In genomic region chr20:16229813-16230212, GRCh38 we compare ENCODE assay signal across 36 cellular contexts.
"Had no signal": no experiment of that assay in that cellular context is flagged by ENCODE, and none has a peak within 500 bp of the region (broad histone marks: within the 10 kb centered on the region; RNA-seq: fewer than 3 reads in every experiment).

No MANE protein-coding gene starts in this region.

- H3K36me3 ChIP-seq: adrenal gland, brain microvascular endothelial cell, breast epithelium, cardiac muscle cell, WERI-Rb-1 had no signal

- H3K4me1 ChIP-seq: adrenal gland, body of pancreas, breast epithelium had no signal

- H3K9me3 ChIP-seq: adrenal gland, body of pancreas, breast epithelium had no signal

- H3K27ac ChIP-seq: adrenal gland, body of pancreas, brain microvascular endothelial cell, breast epithelium, cardiac muscle cell, WERI-Rb-1 had no signal

- ATAC-seq: activated CD4-positive, alpha-beta T cell treated with anti-CD3 and anti-CD28 coated beads for 36 hours; activated CD4-positive, CD25-positive, alpha-beta regulatory T cell treated with anti-CD3 and anti-CD28 coated beads, Interleukin-2, amount 50 U/mL, for 24 hours; activated CD8-positive, alpha-beta memory T cell treated with anti-CD3 and anti-CD28 coated beads, Interleukin-2, amount 10 ng/mL, durations not matched to agents 7 days and 5 days; activated CD8-positive, alpha-beta T cell treated with anti-CD3 and anti-CD28 coated beads, Interleukin-2, amount 10 ng/mL, durations not matched to agents 7 days and 5 days; activated naive CD4-positive, alpha-beta T cell treated with anti-CD3 and anti-CD28 coated beads, Interleukin-2, amount 50 U/mL, for 72 hours; body of pancreas; WTC11 had no signal

- FAIRE-seq: astrocyte, TTC549 had no signal

- H3K4me3 ChIP-seq: adrenal gland, body of pancreas, breast epithelium, cardiac muscle cell had no signal

- H3K27me3 ChIP-seq: adrenal gland, body of pancreas, brain microvascular endothelial cell, breast epithelium, cardiac muscle cell had no signal

- DNase-seq: activated CD4-positive, alpha-beta memory T cell treated with anti-CD3 and anti-CD28 coated beads, Interleukin-2, amount 10 ng/mL, durations not matched to agents 7 days and 5 days; activated CD4-positive, alpha-beta T cell treated with anti-CD3 and anti-CD28 coated beads for 1 hour; activated CD4-positive, alpha-beta T cell treated with anti-CD3 and anti-CD28 coated beads for 36 hours; activated CD4-positive, alpha-beta T cell treated with anti-CD3 and anti-CD28 coated beads for 48 hours; activated CD4-positive, alpha-beta T cell treated with anti-CD3 and anti-CD28 coated beads, Interleukin-2, amount 10 ng/mL, durations not matched to agents 7 days and 5 days; activated CD4-positive, alpha-beta T cell treated with anti-CD3 and anti-CD28 coated beads, Interleukin-2, amount 50 U/mL, for 48 hours; activated CD4-positive, CD25-positive, alpha-beta regulatory T cell; activated CD8-positive, alpha-beta memory T cell treated with anti-CD3 and anti-CD28 coated beads for 24 hours; activated CD8-positive, alpha-beta memory T cell treated with anti-CD3 and anti-CD28 coated beads, Interleukin-2, amount 10 ng/mL, durations not matched to agents 7 days and 5 days; activated CD8-positive, alpha-beta memory T cell treated with anti-CD3 and anti-CD28 coated beads, Interleukin-2, amount 50 U/mL, for 48 hours; activated CD8-positive, alpha-beta T cell treated with anti-CD3 and anti-CD28 coated beads, Interleukin-2, amount 10 ng/mL, durations not matched to agents 7 days and 5 days; activated effector memory CD4-positive, alpha-beta T cell treated with Interleukin-2 at 50 U/mL for 16 hours; activated gamma-delta T cell; activated naive CD4-positive, alpha-beta T cell treated with anti-CD3 and anti-CD28 coated beads for 36 hours; activated naive CD4-positive, alpha-beta T cell treated with anti-CD3 and anti-CD28 coated beads, Interleukin-2, amount 50 U/mL, for 16 hours; activated naive CD8-positive, alpha-beta T cell treated with anti-CD3 and anti-CD28 coated beads for 36 hours; activated T-cell treated with anti-CD3 and anti-CD28 coated beads, Interleukin-2, amount 50 U/mL, for 24 hours; activated T-cell treated with anti-CD3 and anti-CD28 coated beads, Interleukin-2, amount 50 U/mL, for 48 hours; adrenal gland; amniotic stem cell; aorta; body of pancreas; brain microvascular endothelial cell; caudate nucleus; cerebellar nuclear complex; T-helper 1 cell; T-helper 2 cell; T-helper 9 cell; WERI-Rb-1 had no signal
